Comparison of ENCODE assay signal across 2 cellular contexts in the genomic region with DNA sequence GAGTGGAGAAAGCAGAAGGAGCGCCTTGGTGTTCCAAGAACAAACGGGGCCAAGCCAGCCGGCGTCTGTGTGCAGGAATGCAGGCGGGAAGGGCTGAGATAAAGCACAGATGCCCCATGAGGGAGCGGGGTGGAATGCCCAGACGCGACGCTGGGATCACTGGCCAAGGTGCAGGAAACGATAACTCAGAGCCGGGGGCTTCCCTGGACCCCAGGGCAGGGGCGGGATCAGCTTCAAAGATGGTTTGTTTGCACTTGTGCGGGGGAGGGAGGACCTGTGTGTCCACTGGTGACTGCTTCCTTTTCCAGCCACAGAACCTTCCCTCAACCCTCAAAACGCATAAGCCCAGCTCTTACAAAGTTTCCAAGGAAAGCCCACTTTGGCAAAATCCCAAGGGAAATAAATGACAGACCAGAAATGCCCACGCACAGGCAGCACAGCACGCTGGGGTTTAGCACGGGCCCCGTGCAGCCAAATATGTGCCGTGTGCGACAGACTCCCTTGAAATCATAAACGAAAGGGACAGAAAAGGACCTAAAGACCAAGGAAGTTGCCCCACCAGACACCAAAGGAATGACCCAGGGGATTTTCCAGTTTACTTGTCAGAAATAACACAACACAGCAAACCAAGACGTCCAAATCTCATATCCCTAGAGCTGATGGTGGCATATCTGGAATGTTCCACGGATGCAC.
A peak's percentile ranks its signal among the peaks of the same experiment; 100 is the strongest.
TF ChIP-seq lines count a peak whose summit lies in the region.

No MANE protein-coding gene starts in this region.

TF ChIP-seq in SK-N-SH, 30 proteins besides CTCF, POLR2A, EP300 and RAD21:
- TF ChIP-seq, protein P1, sequence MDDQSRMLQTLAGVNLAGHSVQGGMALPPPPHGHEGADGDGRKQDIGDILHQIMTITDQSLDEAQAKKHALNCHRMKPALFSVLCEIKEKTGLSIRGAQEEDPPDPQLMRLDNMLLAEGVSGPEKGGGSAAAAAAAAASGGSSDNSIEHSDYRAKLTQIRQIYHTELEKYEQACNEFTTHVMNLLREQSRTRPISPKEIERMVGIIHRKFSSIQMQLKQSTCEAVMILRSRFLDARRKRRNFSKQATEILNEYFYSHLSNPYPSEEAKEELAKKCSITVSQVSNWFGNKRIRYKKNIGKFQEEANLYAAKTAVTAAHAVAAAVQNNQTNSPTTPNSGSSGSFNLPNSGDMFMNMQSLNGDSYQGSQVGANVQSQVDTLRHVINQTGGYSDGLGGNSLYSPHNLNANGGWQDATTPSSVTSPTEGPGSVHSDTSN (IDR thresholded peaks at IDR 0.05), result peak; percentile 67
- TF ChIP-seq ELF1 (IDR thresholded peaks at IDR 0.05) (no peak), FOXM1 (IDR thresholded peaks at IDR 0.05; ENCODE audit: low read depth) (no peak), TCF12 (IDR thresholded peaks at IDR 0.05) (peak; percentile 87), NFIC (IDR thresholded peaks at IDR 0.05; ENCODE audit: borderline replicate concordance) (peak; percentile 32; the same call in 1 of the 2 replicates), TEAD4 (IDR thresholded peaks at IDR 0.05; ENCODE audit: borderline replicate concordance, insufficient read depth) (peak; percentile 55; the same call in 1 of the 2 replicates)
- TF ChIP-seq, protein P2, sequence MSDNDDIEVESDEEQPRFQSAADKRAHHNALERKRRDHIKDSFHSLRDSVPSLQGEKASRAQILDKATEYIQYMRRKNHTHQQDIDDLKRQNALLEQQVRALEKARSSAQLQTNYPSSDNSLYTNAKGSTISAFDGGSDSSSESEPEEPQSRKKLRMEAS (IDR thresholded peaks at IDR 0.05; ENCODE audit: low read depth), result peak; percentile 63
TF ChIP-seq in SK-N-SH: peak in this region for 5.

TF ChIP-seq in H1, 55 proteins besides CTCF, POLR2A, EP300 and RAD21:
- TF ChIP-seq, protein P2 (IDR thresholded peaks at IDR 0.05), result peak; percentile 40; the same call in 1 of the 2 replicates
- no peak for TF ChIP-seq KDM4A (IDR thresholded peaks at IDR 0.05; ENCODE audit: low read depth, low read length, severe bottlenecking)
- TF ChIP-seq, protein P3, sequence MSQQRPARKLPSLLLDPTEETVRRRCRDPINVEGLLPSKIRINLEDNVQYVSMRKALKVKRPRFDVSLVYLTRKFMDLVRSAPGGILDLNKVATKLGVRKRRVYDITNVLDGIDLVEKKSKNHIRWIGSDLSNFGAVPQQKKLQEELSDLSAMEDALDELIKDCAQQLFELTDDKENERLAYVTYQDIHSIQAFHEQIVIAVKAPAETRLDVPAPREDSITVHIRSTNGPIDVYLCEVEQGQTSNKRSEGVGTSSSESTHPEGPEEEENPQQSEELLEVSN (IDR thresholded peaks at IDR 0.05), result peak; percentile 73
- TF ChIP-seq HDAC6 (IDR thresholded peaks at IDR 0.05; ENCODE audit: low read depth, low read length), result no peak
- no peak for TF ChIP-seq KDM5A (IDR thresholded peaks at IDR 0.05; ENCODE audit: low read length)
- TF ChIP-seq JUND (IDR thresholded peaks at IDR 0.05; ENCODE audit: low read length), result no peak
- no peak for TF ChIP-seq RNF2 (IDR thresholded peaks at IDR 0.05; ENCODE audit: borderline replicate concordance, low read depth, low read length, missing control alignments, poor library complexity, severe bottlenecking)
- TF ChIP-seq SIRT6 (IDR thresholded peaks at IDR 0.05; ENCODE audit: low read length), result no peak
- peak; percentile 61 for TF ChIP-seq TEAD4 (IDR thresholded peaks at IDR 0.05; ENCODE audit: low read depth, low read length)
- TF ChIP-seq, protein P4, sequence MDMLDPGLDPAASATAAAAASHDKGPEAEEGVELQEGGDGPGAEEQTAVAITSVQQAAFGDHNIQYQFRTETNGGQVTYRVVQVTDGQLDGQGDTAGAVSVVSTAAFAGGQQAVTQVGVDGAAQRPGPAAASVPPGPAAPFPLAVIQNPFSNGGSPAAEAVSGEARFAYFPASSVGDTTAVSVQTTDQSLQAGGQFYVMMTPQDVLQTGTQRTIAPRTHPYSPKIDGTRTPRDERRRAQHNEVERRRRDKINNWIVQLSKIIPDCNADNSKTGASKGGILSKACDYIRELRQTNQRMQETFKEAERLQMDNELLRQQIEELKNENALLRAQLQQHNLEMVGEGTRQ (IDR thresholded peaks at IDR 0.05; ENCODE audit: low read length), result no peak
